In genomic region chr12:62407587-62407986, GRCh38 we compare ENCODE assay signal across 16 cellular contexts. TPM values are rescaled to one million over a fixed set of nuclear protein-coding genes. Genes with fewer than 3 reads are reported as not detected.
DNase-seq lines count a peak whose midpoint lies in the region; ATAC-seq, FAIRE-seq and TF ChIP-seq lines count a peak whose summit lies in the region.
"Had no signal": no experiment of that assay in that cellular context is flagged by ENCODE, and none has a peak within 500 bp of the region (broad histone marks: within the 10 kb centered on the region; RNA-seq: fewer than 3 reads in every experiment).

No MANE protein-coding gene starts in this region.

- peaks cover 5 to 11% of the 10 kb centered on the region in 2 donors for H3K36me3 Mint-ChIP-seq in activated T-cell treated with anti-CD3 and anti-CD28 coated beads, Interleukin-2, amount 50 U/mL, for 72 hours (ENCODE audit: insufficient read depth in 2 of 2)
- H3K36me3 Mint-ChIP-seq in immature natural killer cell: peaks cover 6 to 25% (median 10%) of the 10 kb centered on the region in 3 donors
- H3K36me3 Mint-ChIP-seq in naive thymus-derived CD8-positive, alpha-beta T cell: peaks cover 10 to 36% (median 11%) of the 10 kb centered on the region in 3 donors

- H3K4me3 Mint-ChIP-seq in activated T-cell treated with anti-CD3 and anti-CD28 coated beads, Interleukin-2, amount 50 U/mL, for 72 hours: no peak overlapping the region
- H3K4me3 Mint-ChIP-seq in immature natural killer cell: no peak overlapping the region
- peak overlapping the region in 1 of 10 donors; percentile 20 for H3K4me3 Mint-ChIP-seq in naive thymus-derived CD8-positive, alpha-beta T cell
- H3K4me3 Mint-ChIP-seq: CD14-positive monocyte, HFFc6 had no signal

- no peak for TF ChIP-seq POLR2A in H54 (IDR thresholded peaks at IDR 0.05; ENCODE audit: low read depth, low read length)

- H3K9me3 Mint-ChIP-seq in activated T-cell treated with anti-CD3 and anti-CD28 coated beads, Interleukin-2, amount 50 U/mL, for 72 hours: no peaks in the 10 kb centered on the region
- no peaks in the 10 kb centered on the region for H3K9me3 Mint-ChIP-seq in immature natural killer cell
- no peaks in the 10 kb centered on the region for H3K9me3 Mint-ChIP-seq in naive thymus-derived CD8-positive, alpha-beta T cell
- H3K9me3 Mint-ChIP-seq: CD14-positive monocyte, HFFc6 had no signal

- POLR2A ChIA-PET in naive thymus-derived CD8-positive, alpha-beta T cell (lab: Charles Lee): interaction anchor here (0.5 kb wide), 1 partner anchor 20 kb away, joined by 8 read pairs; no protein-coding TSS in a partner anchor

- ATAC-seq in activated T-cell treated with anti-CD3 and anti-CD28 coated beads, Interleukin-2, amount 50 U/mL, for 72 hours (replicated peaks in 1 of 2): no peak
- no peak for ATAC-seq in naive thymus-derived CD8-positive, alpha-beta T cell
- no peak for ATAC-seq in HG03135 (IDR thresholded peaks at IDR 0.05; ENCODE audit: unreplicated experiment)
- ATAC-seq: A549 had no signal

- DNase-seq in activated T-cell treated with anti-CD3 and anti-CD28 coated beads, Interleukin-2, amount 50 U/mL, for 72 hours: no peak
- DNase-seq in activated T-cell treated with anti-CD3 and anti-CD28 coated beads for 4 hours: no peak
- no peak for DNase-seq in H54 (ENCODE audit: insufficient read length, low spot score)
- DNase-seq in immature natural killer cell: no peak
- no peak for DNase-seq in naive thymus-derived CD8-positive, alpha-beta T cell
- DNase-seq in SKM-1 (lab: John Stamatoyannopoulos, UW; ENCODE audit: unreplicated experiment): no peak
- DNase-seq in MV-4-11 (lab: John Stamatoyannopoulos, UW): no peak
- DNase-seq: DMS53, GF-D8, HCEC 1CT, HFFc6 had no signal

- FAIRE-seq in H54 (lab: Jason Lieb, UNC): peak; percentile 15
- FAIRE-seq: H1, HTR-8/SVneo had no signal

- peaks cover 6% of the 10 kb centered on the region for H3K4me1 Mint-ChIP-seq in activated T-cell treated with anti-CD3 and anti-CD28 coated beads, Interleukin-2, amount 50 U/mL, for 72 hours (ENCODE audit: low read depth)
- H3K4me1 Mint-ChIP-seq in immature natural killer cell: no peaks in the 10 kb centered on the region
- H3K4me1 Mint-ChIP-seq in naive thymus-derived CD8-positive, alpha-beta T cell: peaks cover 0 to 6% (median 0%) of the 10 kb centered on the region in 4 donors
- H3K4me1 Mint-ChIP-seq: CD14-positive monocyte had no signal

- H3K27ac Mint-ChIP-seq in activated T-cell treated with anti-CD3 and anti-CD28 coated beads, Interleukin-2, amount 50 U/mL, for 72 hours: peak overlapping the region; percentile 78
- H3K27ac Mint-ChIP-seq in immature natural killer cell: peak overlapping the region in 4 of 6 donors; percentile 1 to 67 (median 29)
- peak overlapping the region in 6 of 10 donors; percentile 18 to 84 (median 58) for H3K27ac Mint-ChIP-seq in naive thymus-derived CD8-positive, alpha-beta T cell
- H3K27ac Mint-ChIP-seq: HFFc6 had no signal

- no peaks in the 10 kb centered on the region for H3K27me3 Mint-ChIP-seq in activated T-cell treated with anti-CD3 and anti-CD28 coated beads, Interleukin-2, amount 50 U/mL, for 72 hours (ENCODE audit: low read depth)
- H3K27me3 Mint-ChIP-seq in immature natural killer cell (ENCODE audit: low read depth in 3 of 3): no peaks in the 10 kb centered on the region
- H3K27me3 Mint-ChIP-seq in naive thymus-derived CD8-positive, alpha-beta T cell: no peaks in the 10 kb centered on the region

RNA-seq across cellular contexts. Expression of gene MON2, which starts 59.0 kb away (rescaled TPM):
- 10 to 100 TPM; 36.0 to 41.6 TPM for total RNA-seq in activated T-cell treated with anti-CD3 and anti-CD28 coated beads, Interleukin-2, amount 50 U/mL, for 72 hours
- 10 to 100 TPM in 2 of 3 donors, 1 to 10 TPM in 1; 7.0 to 22.8 (median 13.8) TPM for polyA plus RNA-seq in immature natural killer cell
- total RNA-seq in naive thymus-derived CD8-positive, alpha-beta T cell: 10 to 100 TPM; 75.1 to 79.3 TPM
- 10 to 100 TPM; 11.3 to 18.5 (median 11.5) TPM for polyA plus RNA-seq in naive thymus-derived CD8-positive, alpha-beta T cell
